ENCODE assay signal across 9 cellular contexts in genomic region chr3:3798641-3799113, GRCh38. TPM values are rescaled to one million over a fixed set of nuclear protein-coding genes. Genes with fewer than 3 reads are reported as not detected.
A peak's percentile ranks its signal among the peaks of the same experiment; 100 is the strongest.
DNase-seq lines count a peak whose midpoint lies in the region; ATAC-seq and TF ChIP-seq lines count a peak whose summit lies in the region.
"Had no signal": no experiment of that assay in that cellular context is flagged by ENCODE, and none has a peak within 500 bp of the region (broad histone marks: within the 10 kb centered on the region; RNA-seq: fewer than 3 reads in every experiment).

No MANE protein-coding gene starts in this region.

- H3K27me3 ChIP-seq in ascending aorta (no peaks in the 10 kb centered on the region), smooth muscle cell (ENCODE audit: low read depth) (peaks cover 12% of the 10 kb centered on the region)

- peak overlapping the region; percentile 91 to 98 (median 97) for H3K4me3 Mint-ChIP-seq in IgD-negative memory B cell

- peak overlapping the region; percentile 85 for H2AFZ ChIP-seq in smooth muscle cell (ENCODE audit: low read depth)

- H3K9ac ChIP-seq in smooth muscle cell (ENCODE audit: low read depth) = no peak overlapping the region

- DNase-seq in ascending aorta (ENCODE audit: low spot score in 2 of 2) (no peak), inferior parietal cortex (ENCODE audit: extremely low spot score) (peak; percentile 43), smooth muscle cell (lab: John Stamatoyannopoulos, UW; ENCODE audit: unreplicated experiment) (no peak), HT-29 (ENCODE audit: low spot score) (no peak), GM19238 (ENCODE audit: insufficient read length, low spot score) (no peak), T-helper 9 cell (no peak)

- peaks cover 0 to 3% of the 10 kb centered on the region in 2 donors for H3K4me1 ChIP-seq in ascending aorta
- peaks cover 24% of the 10 kb centered on the region for H3K4me1 ChIP-seq in smooth muscle cell (ENCODE audit: low read depth)

- no peaks in the 10 kb centered on the region for H3K9me3 ChIP-seq in ascending aorta
- no peaks in the 10 kb centered on the region for H3K9me3 ChIP-seq in smooth muscle cell (replicated peaks; ENCODE audit: low read depth)

- H3K36me3 ChIP-seq in ascending aorta = no peaks in the 10 kb centered on the region
- no peaks in the 10 kb centered on the region for H3K36me3 ChIP-seq in smooth muscle cell (ENCODE audit: low read depth)

- H3K27ac Mint-ChIP-seq in IgD-negative memory B cell = peak overlapping the region; percentile 86 to 92 (median 90)

- TF ChIP-seq CTCF in ascending aorta (IDR thresholded peaks at IDR 0.05) (no peak), smooth muscle cell (IDR thresholded peaks at IDR 0.05; ENCODE audit: borderline replicate concordance, insufficient read depth, poor library complexity, severe bottlenecking) (no peak)

- peaks cover 0 to 5% (median 3%) of the 10 kb centered on the region in 3 donors for H3K9me3 Mint-ChIP-seq in IgD-negative memory B cell

- peaks cover 19% of the 10 kb centered on the region for H3K27me3 Mint-ChIP-seq in IgD-negative memory B cell

- no peaks in the 10 kb centered on the region for H3F3A ChIP-seq in smooth muscle cell (ENCODE audit: low read depth)

- peaks cover 5% of the 10 kb centered on the region for H4K20me1 ChIP-seq in smooth muscle cell (ENCODE audit: low read depth)

- 0% methylated on average over 36 of the region's 37 CpGs for WGBS in smooth muscle cell (ENCODE audit: low lambda C conversion rate)

- peaks cover 20% of the 10 kb centered on the region for H3K79me2 ChIP-seq in smooth muscle cell (ENCODE audit: low read depth)

- H3K4me2 ChIP-seq in smooth muscle cell = peak overlapping the region; percentile 100

- intact Hi-C loops in ascending aorta (cut with DNase I) = no loop called here

- peak; percentile 41 for ATAC-seq in GM19351 (IDR thresholded peaks at IDR 0.05; ENCODE audit: unreplicated experiment)

- H3K27ac ChIP-seq in ascending aorta (peak overlapping the region in 1 of 2 donors; percentile 70), smooth muscle cell (ENCODE audit: low read depth) (no peak overlapping the region)

- H3K4me1 Mint-ChIP-seq in IgD-negative memory B cell = peaks cover 7 to 18% (median 10%) of the 10 kb centered on the region in 3 donors

- H3K4me3 ChIP-seq in ascending aorta = peak overlapping the region; percentile 59 to 70
- H3K4me3 ChIP-seq in smooth muscle cell = peak overlapping the region; percentile 89

- H3K36me3 Mint-ChIP-seq in IgD-negative memory B cell = peaks cover 2% of the 10 kb centered on the region

RNA-seq across cellular contexts. Expression of gene LRRN1, which starts 0.6 kb away (rescaled TPM):
- polyA plus RNA-seq in IgD-negative memory B cell = 2.6 TPM
- total RNA-seq in ascending aorta = 0.53 TPM
- 17.0 and 19.6 TPM in 2 replicates for total RNA-seq in smooth muscle cell
- polyA plus RNA-seq in smooth muscle cell = 8.5 and 11.7 TPM in 2 replicates
- 0.92 TPM in 1 of 2 replicates, not detected in the other for total RNA-seq in HT-29 (2014; rRNA removed; shearing (Covaris generic))
- total RNA-seq: lung microvascular endothelial cell had no signal
